1 cellular context compared by ENCODE assay signal in the genomic region with DNA sequence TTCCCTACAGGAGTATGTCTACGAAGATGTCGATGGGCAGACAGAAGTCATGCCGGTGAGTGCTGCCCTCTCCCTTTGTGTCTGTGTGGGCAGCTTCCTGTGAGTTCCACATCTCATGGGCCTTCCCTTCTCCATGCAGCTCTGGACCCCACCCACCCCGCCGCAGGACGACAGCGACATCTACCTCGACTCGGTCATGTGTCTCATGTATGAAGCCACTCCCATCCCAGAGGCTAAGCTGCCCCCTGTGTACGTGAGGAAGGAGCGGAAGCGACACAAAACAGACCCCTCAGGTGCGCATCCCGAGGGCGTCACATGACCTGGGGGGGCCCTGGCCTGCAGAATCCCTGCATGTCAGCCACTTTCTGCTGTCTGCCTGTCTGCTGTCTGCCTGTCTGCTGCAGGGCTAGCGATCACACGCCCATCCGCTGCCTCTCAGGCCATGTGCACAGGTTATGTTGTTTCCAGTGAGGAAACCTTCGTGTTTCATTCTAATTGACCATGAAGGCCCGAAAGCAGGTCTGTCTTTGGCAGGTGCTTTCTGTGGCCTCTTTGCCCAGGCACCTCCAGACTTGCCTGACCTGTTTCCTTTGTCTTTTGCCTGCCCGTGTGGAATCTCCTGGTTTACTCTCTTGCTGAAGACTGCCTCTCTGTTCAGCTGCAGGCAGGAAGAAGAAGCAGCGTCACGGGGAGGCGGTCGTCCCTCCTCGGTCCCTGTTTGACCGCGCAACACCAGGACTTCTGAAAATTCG.
TF ChIP-seq lines count a peak whose summit lies in the region.

No MANE protein-coding gene starts in this region.

TF ChIP-seq in GM23338, 12 proteins besides CTCF, POLR2A, EP300 and RAD21 (continued from another document):
- TF ChIP-seq, protein P1, sequence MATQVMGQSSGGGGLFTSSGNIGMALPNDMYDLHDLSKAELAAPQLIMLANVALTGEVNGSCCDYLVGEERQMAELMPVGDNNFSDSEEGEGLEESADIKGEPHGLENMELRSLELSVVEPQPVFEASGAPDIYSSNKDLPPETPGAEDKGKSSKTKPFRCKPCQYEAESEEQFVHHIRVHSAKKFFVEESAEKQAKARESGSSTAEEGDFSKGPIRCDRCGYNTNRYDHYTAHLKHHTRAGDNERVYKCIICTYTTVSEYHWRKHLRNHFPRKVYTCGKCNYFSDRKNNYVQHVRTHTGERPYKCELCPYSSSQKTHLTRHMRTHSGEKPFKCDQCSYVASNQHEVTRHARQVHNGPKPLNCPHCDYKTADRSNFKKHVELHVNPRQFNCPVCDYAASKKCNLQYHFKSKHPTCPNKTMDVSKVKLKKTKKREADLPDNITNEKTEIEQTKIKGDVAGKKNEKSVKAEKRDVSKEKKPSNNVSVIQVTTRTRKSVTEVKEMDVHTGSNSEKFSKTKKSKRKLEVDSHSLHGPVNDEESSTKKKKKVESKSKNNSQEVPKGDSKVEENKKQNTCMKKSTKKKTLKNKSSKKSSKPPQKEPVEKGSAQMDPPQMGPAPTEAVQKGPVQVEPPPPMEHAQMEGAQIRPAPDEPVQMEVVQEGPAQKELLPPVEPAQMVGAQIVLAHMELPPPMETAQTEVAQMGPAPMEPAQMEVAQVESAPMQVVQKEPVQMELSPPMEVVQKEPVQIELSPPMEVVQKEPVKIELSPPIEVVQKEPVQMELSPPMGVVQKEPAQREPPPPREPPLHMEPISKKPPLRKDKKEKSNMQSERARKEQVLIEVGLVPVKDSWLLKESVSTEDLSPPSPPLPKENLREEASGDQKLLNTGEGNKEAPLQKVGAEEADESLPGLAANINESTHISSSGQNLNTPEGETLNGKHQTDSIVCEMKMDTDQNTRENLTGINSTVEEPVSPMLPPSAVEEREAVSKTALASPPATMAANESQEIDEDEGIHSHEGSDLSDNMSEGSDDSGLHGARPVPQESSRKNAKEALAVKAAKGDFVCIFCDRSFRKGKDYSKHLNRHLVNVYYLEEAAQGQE (IDR thresholded peaks at IDR 0.05; ENCODE audit: unreplicated experiment), result no peak
- TF ChIP-seq, protein P2, sequence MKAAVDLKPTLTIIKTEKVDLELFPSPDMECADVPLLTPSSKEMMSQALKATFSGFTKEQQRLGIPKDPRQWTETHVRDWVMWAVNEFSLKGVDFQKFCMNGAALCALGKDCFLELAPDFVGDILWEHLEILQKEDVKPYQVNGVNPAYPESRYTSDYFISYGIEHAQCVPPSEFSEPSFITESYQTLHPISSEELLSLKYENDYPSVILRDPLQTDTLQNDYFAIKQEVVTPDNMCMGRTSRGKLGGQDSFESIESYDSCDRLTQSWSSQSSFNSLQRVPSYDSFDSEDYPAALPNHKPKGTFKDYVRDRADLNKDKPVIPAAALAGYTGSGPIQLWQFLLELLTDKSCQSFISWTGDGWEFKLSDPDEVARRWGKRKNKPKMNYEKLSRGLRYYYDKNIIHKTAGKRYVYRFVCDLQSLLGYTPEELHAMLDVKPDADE (IDR thresholded peaks at IDR 0.05), result no peak
- TF ChIP-seq POLR2AphosphoS5 (IDR thresholded peaks at IDR 0.05; ENCODE audit: low read depth) (no peak), ZNF462 (CRISPR knock-in tag; IDR thresholded peaks at IDR 0.05) (no peak), EZH2phosphoT487 (IDR thresholded peaks at IDR 0.05; ENCODE audit: unreplicated experiment) (no peak), ZNF331 (CRISPR knock-in tag; IDR thresholded peaks at IDR 0.05; ENCODE audit: low read depth) (no peak), NANOG (IDR thresholded peaks at IDR 0.05; ENCODE audit: borderline replicate concordance) (no peak), ZNF114 (CRISPR knock-in tag; IDR thresholded peaks at IDR 0.05) (no peak), CREB1 (CRISPR knock-in tag; IDR thresholded peaks at IDR 0.05; ENCODE audit: low read depth) (no peak), JUNB (IDR thresholded peaks at IDR 0.05; ENCODE audit: unreplicated experiment) (no peak)
